Comparison of ENCODE assay signal across 1 cellular context in genomic region chr5:109739741-109740140, GRCh38.
A peak's percentile ranks its signal among the peaks of the same experiment; 100 is the strongest.
TF ChIP-seq lines count a peak whose summit lies in the region.

No MANE protein-coding gene starts in this region.

TF ChIP-seq in H1, 55 proteins besides CTCF, POLR2A, EP300 and RAD21 (continued from another document):
- TF ChIP-seq, protein P1, sequence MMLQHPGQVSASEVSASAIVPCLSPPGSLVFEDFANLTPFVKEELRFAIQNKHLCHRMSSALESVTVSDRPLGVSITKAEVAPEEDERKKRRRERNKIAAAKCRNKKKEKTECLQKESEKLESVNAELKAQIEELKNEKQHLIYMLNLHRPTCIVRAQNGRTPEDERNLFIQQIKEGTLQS (IDR thresholded peaks at IDR 0.05; ENCODE audit: insufficient read depth, low read depth, low read length) = no peak
- TF ChIP-seq RBBP5 (IDR thresholded peaks at IDR 0.05; ENCODE audit: borderline replicate concordance, low read depth, low read length) = no peak
- peak; percentile 74 for TF ChIP-seq SIX5 (IDR thresholded peaks at IDR 0.05; ENCODE audit: low read depth, low read length)
- TF ChIP-seq ASH2L (IDR thresholded peaks at IDR 0.05; ENCODE audit: low read length) = peak; percentile 38
- TF ChIP-seq, protein P2, sequence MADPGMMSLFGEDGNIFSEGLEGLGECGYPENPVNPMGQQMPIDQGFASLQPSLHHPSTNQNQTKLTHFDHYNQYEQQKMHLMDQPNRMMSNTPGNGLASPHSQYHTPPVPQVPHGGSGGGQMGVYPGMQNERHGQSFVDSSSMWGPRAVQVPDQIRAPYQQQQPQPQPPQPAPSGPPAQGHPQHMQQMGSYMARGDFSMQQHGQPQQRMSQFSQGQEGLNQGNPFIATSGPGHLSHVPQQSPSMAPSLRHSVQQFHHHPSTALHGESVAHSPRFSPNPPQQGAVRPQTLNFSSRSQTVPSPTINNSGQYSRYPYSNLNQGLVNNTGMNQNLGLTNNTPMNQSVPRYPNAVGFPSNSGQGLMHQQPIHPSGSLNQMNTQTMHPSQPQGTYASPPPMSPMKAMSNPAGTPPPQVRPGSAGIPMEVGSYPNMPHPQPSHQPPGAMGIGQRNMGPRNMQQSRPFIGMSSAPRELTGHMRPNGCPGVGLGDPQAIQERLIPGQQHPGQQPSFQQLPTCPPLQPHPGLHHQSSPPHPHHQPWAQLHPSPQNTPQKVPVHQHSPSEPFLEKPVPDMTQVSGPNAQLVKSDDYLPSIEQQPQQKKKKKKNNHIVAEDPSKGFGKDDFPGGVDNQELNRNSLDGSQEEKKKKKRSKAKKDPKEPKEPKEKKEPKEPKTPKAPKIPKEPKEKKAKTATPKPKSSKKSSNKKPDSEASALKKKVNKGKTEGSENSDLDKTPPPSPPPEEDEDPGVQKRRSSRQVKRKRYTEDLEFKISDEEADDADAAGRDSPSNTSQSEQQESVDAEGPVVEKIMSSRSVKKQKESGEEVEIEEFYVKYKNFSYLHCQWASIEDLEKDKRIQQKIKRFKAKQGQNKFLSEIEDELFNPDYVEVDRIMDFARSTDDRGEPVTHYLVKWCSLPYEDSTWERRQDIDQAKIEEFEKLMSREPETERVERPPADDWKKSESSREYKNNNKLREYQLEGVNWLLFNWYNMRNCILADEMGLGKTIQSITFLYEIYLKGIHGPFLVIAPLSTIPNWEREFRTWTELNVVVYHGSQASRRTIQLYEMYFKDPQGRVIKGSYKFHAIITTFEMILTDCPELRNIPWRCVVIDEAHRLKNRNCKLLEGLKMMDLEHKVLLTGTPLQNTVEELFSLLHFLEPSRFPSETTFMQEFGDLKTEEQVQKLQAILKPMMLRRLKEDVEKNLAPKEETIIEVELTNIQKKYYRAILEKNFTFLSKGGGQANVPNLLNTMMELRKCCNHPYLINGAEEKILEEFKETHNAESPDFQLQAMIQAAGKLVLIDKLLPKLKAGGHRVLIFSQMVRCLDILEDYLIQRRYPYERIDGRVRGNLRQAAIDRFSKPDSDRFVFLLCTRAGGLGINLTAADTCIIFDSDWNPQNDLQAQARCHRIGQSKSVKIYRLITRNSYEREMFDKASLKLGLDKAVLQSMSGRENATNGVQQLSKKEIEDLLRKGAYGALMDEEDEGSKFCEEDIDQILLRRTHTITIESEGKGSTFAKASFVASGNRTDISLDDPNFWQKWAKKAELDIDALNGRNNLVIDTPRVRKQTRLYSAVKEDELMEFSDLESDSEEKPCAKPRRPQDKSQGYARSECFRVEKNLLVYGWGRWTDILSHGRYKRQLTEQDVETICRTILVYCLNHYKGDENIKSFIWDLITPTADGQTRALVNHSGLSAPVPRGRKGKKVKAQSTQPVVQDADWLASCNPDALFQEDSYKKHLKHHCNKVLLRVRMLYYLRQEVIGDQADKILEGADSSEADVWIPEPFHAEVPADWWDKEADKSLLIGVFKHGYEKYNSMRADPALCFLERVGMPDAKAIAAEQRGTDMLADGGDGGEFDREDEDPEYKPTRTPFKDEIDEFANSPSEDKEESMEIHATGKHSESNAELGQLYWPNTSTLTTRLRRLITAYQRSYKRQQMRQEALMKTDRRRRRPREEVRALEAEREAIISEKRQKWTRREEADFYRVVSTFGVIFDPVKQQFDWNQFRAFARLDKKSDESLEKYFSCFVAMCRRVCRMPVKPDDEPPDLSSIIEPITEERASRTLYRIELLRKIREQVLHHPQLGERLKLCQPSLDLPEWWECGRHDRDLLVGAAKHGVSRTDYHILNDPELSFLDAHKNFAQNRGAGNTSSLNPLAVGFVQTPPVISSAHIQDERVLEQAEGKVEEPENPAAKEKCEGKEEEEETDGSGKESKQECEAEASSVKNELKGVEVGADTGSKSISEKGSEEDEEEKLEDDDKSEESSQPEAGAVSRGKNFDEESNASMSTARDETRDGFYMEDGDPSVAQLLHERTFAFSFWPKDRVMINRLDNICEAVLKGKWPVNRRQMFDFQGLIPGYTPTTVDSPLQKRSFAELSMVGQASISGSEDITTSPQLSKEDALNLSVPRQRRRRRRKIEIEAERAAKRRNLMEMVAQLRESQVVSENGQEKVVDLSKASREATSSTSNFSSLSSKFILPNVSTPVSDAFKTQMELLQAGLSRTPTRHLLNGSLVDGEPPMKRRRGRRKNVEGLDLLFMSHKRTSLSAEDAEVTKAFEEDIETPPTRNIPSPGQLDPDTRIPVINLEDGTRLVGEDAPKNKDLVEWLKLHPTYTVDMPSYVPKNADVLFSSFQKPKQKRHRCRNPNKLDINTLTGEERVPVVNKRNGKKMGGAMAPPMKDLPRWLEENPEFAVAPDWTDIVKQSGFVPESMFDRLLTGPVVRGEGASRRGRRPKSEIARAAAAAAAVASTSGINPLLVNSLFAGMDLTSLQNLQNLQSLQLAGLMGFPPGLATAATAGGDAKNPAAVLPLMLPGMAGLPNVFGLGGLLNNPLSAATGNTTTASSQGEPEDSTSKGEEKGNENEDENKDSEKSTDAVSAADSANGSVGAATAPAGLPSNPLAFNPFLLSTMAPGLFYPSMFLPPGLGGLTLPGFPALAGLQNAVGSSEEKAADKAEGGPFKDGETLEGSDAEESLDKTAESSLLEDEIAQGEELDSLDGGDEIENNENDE (IDR thresholded peaks at IDR 0.05; ENCODE audit: insufficient replicate concordance, low read length) = peak; percentile 25
- no peak for TF ChIP-seq CHD2 (IDR thresholded peaks at IDR 0.05; ENCODE audit: low read length)
- 0 out of 2 replicates have a peak, but pooled peaks have one; percentile 24 for TF ChIP-seq ATF2 (IDR thresholded peaks at IDR 0.05; ENCODE audit: low read length)
- TF ChIP-seq SP4 (IDR thresholded peaks at IDR 0.05; ENCODE audit: low read length) = no peak
- no peak for TF ChIP-seq TAF7 (optimal IDR thresholded peaks at IDR 0.05; ENCODE audit: borderline replicate concordance, low read depth, low read length)
- TF ChIP-seq TCF12 (IDR thresholded peaks at IDR 0.05; ENCODE audit: low read depth, low read length) = no peak
- TF ChIP-seq GTF2F1 (IDR thresholded peaks at IDR 0.05; ENCODE audit: borderline replicate concordance, low read depth, low read length) = no peak
- TF ChIP-seq JUND (IDR thresholded peaks at IDR 0.05; ENCODE audit: low read length) = no peak
- peak in 1 of 2 experiments; percentile 90; a peak in 2 of 4 replicates for TF ChIP-seq SIN3A (conservative IDR thresholded peaks at IDR 0.05 in 1 of 2, IDR thresholded peaks at IDR 0.05 in 1 of 2; ENCODE audit: low read depth in 1 of 2, low read length in 2 of 2)
- no peak for TF ChIP-seq EZH2 (IDR thresholded peaks at IDR 0.05; ENCODE audit: low read depth, low read length, severe bottlenecking)
- TF ChIP-seq POU5F1 (IDR thresholded peaks at IDR 0.05; ENCODE audit: low read depth, low read length) = no peak
- no peak for TF ChIP-seq NANOG (IDR thresholded peaks at IDR 0.05; ENCODE audit: insufficient read depth, low read depth, low read length, poor library complexity, severe bottlenecking)
- TF ChIP-seq TEAD4 (IDR thresholded peaks at IDR 0.05; ENCODE audit: low read depth, low read length) = peak; percentile 82
- no peak for TF ChIP-seq SRF (IDR thresholded peaks at IDR 0.05; ENCODE audit: low read depth, low read length)
- TF ChIP-seq BCL11A (IDR thresholded peaks at IDR 0.05; ENCODE audit: low read depth in 2 of 2, low read length in 2 of 2) = no peak
- TF ChIP-seq SP2 (IDR thresholded peaks at IDR 0.05; ENCODE audit: low read length) = no peak
- TF ChIP-seq CTBP2 (IDR thresholded peaks at IDR 0.05; ENCODE audit: borderline replicate concordance, insufficient read depth, insufficient read length, low read length) = no peak
- no peak for TF ChIP-seq CBX8 (IDR thresholded peaks at IDR 0.05; ENCODE audit: borderline replicate concordance, low read depth, low read length)
- TF ChIP-seq USF2 (IDR thresholded peaks at IDR 0.05; ENCODE audit: low read length) = no peak
- no peak for TF ChIP-seq ZNF274 (IDR thresholded peaks at IDR 0.05; ENCODE audit: borderline replicate concordance, extremely low read depth, low read length)
- TF ChIP-seq EGR1 (IDR thresholded peaks at IDR 0.05; ENCODE audit: borderline replicate concordance, low read depth, low read length) = no peak
- no peak for TF ChIP-seq KDM5A (IDR thresholded peaks at IDR 0.05; ENCODE audit: low read length)
- TF ChIP-seq RFX5 (IDR thresholded peaks at IDR 0.05; ENCODE audit: borderline replicate concordance, low read depth, low read length) = no peak
- no peak for TF ChIP-seq CBX5 (IDR thresholded peaks at IDR 0.05; ENCODE audit: low read depth, low read length)
- no peak for TF ChIP-seq BACH1 (IDR thresholded peaks at IDR 0.05; ENCODE audit: low read length)
- TF ChIP-seq NRF1 (IDR thresholded peaks at IDR 0.05; ENCODE audit: low read depth, low read length) = no peak
- TF ChIP-seq PHF8 (conservative IDR thresholded peaks at IDR 0.05; ENCODE audit: low read depth, low read length) = no peak
- TF ChIP-seq HDAC2 (IDR thresholded peaks at IDR 0.05; ENCODE audit: borderline replicate concordance in 1 of 2, low read depth in 2 of 2, low read length in 2 of 2) = 0 out of 4 replicates have a peak, but pooled peaks of 1 of the 2 experiments have one; percentile 31
- peak; percentile 20; the same call in 1 of the 2 replicates for TF ChIP-seq MAFK (IDR thresholded peaks at IDR 0.05; ENCODE audit: low read depth, low read length)
- TF ChIP-seq GABPA (IDR thresholded peaks at IDR 0.05; ENCODE audit: borderline replicate concordance, insufficient read depth, low read length) = no peak
- TF ChIP-seq SIRT6 (IDR thresholded peaks at IDR 0.05; ENCODE audit: low read length) = no peak
- TF ChIP-seq TBP (IDR thresholded peaks at IDR 0.05; ENCODE audit: low read depth, low read length) = no peak
- TF ChIP-seq JUN (IDR thresholded peaks at IDR 0.05; ENCODE audit: low read depth, low read length) = no peak
- no peak for TF ChIP-seq RNF2 (IDR thresholded peaks at IDR 0.05; ENCODE audit: borderline replicate concordance, low read depth, low read length, missing control alignments, poor library complexity, severe bottlenecking)
- no peak for TF ChIP-seq HDAC6 (IDR thresholded peaks at IDR 0.05; ENCODE audit: low read depth, low read length)
